ENCODE assay signal across 26 cellular contexts in the genomic region with DNA sequence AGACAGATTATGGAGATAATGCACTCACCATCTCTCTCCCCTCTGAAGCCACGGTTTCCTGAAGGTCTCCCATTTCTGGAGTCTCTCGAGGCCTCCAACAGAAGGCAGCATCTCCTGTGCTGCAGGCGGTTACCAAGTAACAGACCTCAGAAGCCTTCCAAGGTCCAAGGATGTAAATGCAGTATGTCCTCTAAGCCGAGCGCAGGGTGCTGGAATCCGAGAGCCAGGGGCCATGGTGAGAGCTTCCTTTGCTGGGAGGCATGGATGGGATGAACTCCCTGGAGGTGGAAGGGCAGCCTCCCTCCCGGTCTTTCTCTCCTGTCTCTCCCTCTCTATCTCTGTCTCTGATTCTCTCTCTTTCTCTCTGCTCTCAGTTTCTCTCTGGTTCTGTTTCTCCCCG.
"Had no signal": no experiment of that assay in that cellular context is flagged by ENCODE, and none has a peak within 500 bp of the region (broad histone marks: within the 10 kb centered on the region; RNA-seq: fewer than 3 reads in every experiment).

No MANE protein-coding gene starts in this region.

- H3K4me1 ChIP-seq: adrenal gland, ascending aorta, esophagus squamous epithelium, parathyroid adenoma, right lobe of liver had no signal

- H3K36me3 Mint-ChIP-seq: activated naive CD8-positive, alpha-beta T cell; immature natural killer cell; T-cell; type B pancreatic cell had no signal

- H3K27me3 ChIP-seq: adrenal gland, ascending aorta, brain microvascular endothelial cell, right lobe of liver had no signal

- H3K27ac ChIP-seq: adrenal gland, ascending aorta, brain microvascular endothelial cell, esophagus squamous epithelium, parathyroid adenoma, right lobe of liver, thoracic aorta, WERI-Rb-1 had no signal

- H3K9me3 ChIP-seq: adrenal gland, ascending aorta, esophagus squamous epithelium, right lobe of liver, thoracic aorta had no signal

- DNase-seq: activated CD4-positive, alpha-beta T cell treated with anti-CD3 and anti-CD28 coated beads for 1 hour; activated CD4-positive, alpha-beta T cell treated with anti-CD3 and anti-CD28 coated beads, Interleukin-2, amount 50 U/mL, for 1 hour; activated CD8-positive, alpha-beta T cell treated with anti-CD3 and anti-CD28 coated beads, Interleukin-2, amount 10 ng/mL, durations not matched to agents 7 days and 5 days; activated naive CD4-positive, alpha-beta T cell; activated T-cell treated with anti-CD3 and anti-CD28 coated beads, Interleukin-2, amount 50 U/mL, for 24 hours; adrenal gland; brain microvascular endothelial cell; central memory CD4-positive, alpha-beta T cell; effector memory CD8-positive, alpha-beta T cell; esophagus squamous epithelium; immature natural killer cell; nucleus accumbens; stimulated activated CD4-positive, alpha-beta T cell treated with anti-CD3 and anti-CD28 coated beads, Interleukin-15, amount 100 ng/mL, for 24 hours; stimulated activated naive B cell treated with anti-CD40 and anti-IgM and Interleukin-4, amounts not matched to agents 10 μg/mL and 1 μg/mL and 100 μg/mL, for 72 hours; WERI-Rb-1 had no signal

- H3K36me3 ChIP-seq: adrenal gland, ascending aorta, brain microvascular endothelial cell, esophagus squamous epithelium, right lobe of liver, thoracic aorta, WERI-Rb-1 had no signal

- ATAC-seq: activated CD8-positive, alpha-beta T cell treated with anti-CD3 and anti-CD28 coated beads, Interleukin-2, amount 10 ng/mL, durations not matched to agents 7 days and 5 days; effector memory CD8-positive, alpha-beta T cell; right lobe of liver; stimulated activated naive B cell treated with anti-CD40 and anti-IgM and Interleukin-4, amounts not matched to agents 10 μg/mL and 1 μg/mL and 100 μg/mL, for 72 hours; T-cell had no signal

- FAIRE-seq: TTC549 had no signal

- H3K4me1 Mint-ChIP-seq: nephron had no signal

- H3K27ac Mint-ChIP-seq: activated CD8-positive, alpha-beta T cell treated with anti-CD3 and anti-CD28 coated beads, Interleukin-2, amount 10 ng/mL, durations not matched to agents 7 days and 5 days; activated naive CD8-positive, alpha-beta T cell; activated T-cell treated with anti-CD3 and anti-CD28 coated beads, Interleukin-2, amount 50 U/mL, for 24 hours; activated T-helper 2 cell treated with anti-CD3 and anti-CD28 coated beads, Interferon-gamma antibody, Interleukin-2, Interleukin-4, amounts not matched to agents 10 μg/mL and 5 μg/mL and 100 μg/mL, durations not matched to agents 14 hours and 24 hours and 36 hours; effector memory CD8-positive, alpha-beta T cell; immature natural killer cell; nephron; stimulated activated naive B cell treated with anti-CD40 and anti-IgM and Interleukin-4, amounts not matched to agents 10 μg/mL and 1 μg/mL and 100 μg/mL, for 72 hours; T-cell; type B pancreatic cell had no signal

- H3K4me3 ChIP-seq: adrenal gland, ascending aorta, esophagus squamous epithelium, right lobe of liver, smooth muscle cell, thoracic aorta had no signal

- H3K4me3 Mint-ChIP-seq: activated CD8-positive, alpha-beta T cell treated with anti-CD3 and anti-CD28 coated beads, Interleukin-2, amount 10 ng/mL, durations not matched to agents 7 days and 5 days; activated naive CD8-positive, alpha-beta T cell; activated T-cell treated with anti-CD3 and anti-CD28 coated beads, Interleukin-2, amount 50 U/mL, for 24 hours; effector memory CD8-positive, alpha-beta T cell; immature natural killer cell; nephron; stimulated activated naive B cell treated with anti-CD40 and anti-IgM and Interleukin-4, amounts not matched to agents 10 μg/mL and 1 μg/mL and 100 μg/mL, for 72 hours; T-cell; type B pancreatic cell had no signal
